1 cellular context compared by ENCODE assay signal in the genomic region with DNA sequence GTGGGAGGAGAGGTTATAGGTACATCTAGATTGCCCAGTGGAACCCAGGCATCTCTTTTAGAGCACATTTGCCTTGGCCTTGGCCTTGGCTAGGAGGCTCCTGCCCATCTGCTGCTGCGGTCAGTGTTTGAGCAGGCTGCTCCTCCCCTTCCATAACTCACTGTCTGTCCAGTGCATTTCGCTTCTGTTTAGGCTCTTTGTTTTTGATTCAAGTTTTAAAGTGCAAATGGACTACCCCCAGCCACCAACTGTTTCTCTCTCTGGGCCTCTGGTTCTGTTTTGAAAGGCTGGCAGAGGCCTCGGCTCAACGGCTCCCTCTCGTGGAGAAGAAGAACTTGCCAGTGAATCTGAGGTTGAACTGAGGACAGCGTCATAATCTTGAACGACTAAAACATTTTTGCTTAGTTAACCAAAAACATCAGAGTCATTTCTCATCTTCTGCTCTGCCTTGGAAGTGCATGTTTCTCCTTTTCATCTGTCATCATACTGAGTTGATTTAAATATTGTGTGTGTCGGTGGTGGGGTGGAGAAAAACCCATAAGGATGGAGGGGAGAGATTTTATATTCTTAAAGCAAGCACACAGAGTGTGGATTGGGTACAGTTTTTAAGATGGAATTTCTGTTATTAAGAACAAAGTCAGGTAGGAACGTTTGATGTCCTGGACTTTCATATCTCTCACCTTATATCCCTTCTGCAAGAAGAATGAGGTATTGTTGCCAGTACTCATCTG.
TF ChIP-seq lines count a peak whose summit lies in the region.

No MANE protein-coding gene starts in this region.

TF ChIP-seq in K562, 482 proteins besides CTCF, POLR2A, EP300 and RAD21 (continued from another document):
- TF ChIP-seq, protein P1, sequence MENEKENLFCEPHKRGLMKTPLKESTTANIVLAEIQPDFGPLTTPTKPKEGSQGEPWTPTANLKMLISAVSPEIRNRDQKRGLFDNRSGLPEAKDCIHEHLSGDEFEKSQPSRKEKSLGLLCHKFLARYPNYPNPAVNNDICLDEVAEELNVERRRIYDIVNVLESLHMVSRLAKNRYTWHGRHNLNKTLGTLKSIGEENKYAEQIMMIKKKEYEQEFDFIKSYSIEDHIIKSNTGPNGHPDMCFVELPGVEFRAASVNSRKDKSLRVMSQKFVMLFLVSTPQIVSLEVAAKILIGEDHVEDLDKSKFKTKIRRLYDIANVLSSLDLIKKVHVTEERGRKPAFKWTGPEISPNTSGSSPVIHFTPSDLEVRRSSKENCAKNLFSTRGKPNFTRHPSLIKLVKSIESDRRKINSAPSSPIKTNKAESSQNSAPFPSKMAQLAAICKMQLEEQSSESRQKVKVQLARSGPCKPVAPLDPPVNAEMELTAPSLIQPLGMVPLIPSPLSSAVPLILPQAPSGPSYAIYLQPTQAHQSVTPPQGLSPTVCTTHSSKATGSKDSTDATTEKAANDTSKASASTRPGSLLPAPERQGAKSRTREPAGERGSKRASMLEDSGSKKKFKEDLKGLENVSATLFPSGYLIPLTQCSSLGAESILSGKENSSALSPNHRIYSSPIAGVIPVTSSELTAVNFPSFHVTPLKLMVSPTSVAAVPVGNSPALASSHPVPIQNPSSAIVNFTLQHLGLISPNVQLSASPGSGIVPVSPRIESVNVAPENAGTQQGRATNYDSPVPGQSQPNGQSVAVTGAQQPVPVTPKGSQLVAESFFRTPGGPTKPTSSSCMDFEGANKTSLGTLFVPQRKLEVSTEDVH (IDR thresholded peaks at IDR 0.05; ENCODE audit: low read depth, partially characterized antibody), result no peak
- TF ChIP-seq MEIS2 (IDR thresholded peaks at IDR 0.05; ENCODE audit: partially characterized antibody) (peak; percentile 29), ESRRB (CRISPR knock-in tag; IDR thresholded peaks at IDR 0.05; ENCODE audit: borderline replicate concordance) (no peak), DPF2 (IDR thresholded peaks at IDR 0.05) (0 out of 2 replicates have a peak, but pooled peaks have one; percentile 12), MED1 (CRISPR knock-in tag; IDR thresholded peaks at IDR 0.05; ENCODE audit: borderline replicate concordance) (no peak), HNRNPUL1 (IDR thresholded peaks at IDR 0.05; ENCODE audit: low read length) (no peak), TCF3 (CRISPR knock-in tag; IDR thresholded peaks at IDR 0.05) (no peak), ZC3H11A (IDR thresholded peaks at IDR 0.05; ENCODE audit: low read depth, low read length) (no peak), C11orf30 (IDR thresholded peaks at IDR 0.05; ENCODE audit: low read depth) (peak; percentile 70), ZNF408 (CRISPR knock-in tag; IDR thresholded peaks at IDR 0.05; ENCODE audit: low read depth) (no peak), SRSF9 (IDR thresholded peaks at IDR 0.05; ENCODE audit: borderline replicate concordance, low read depth, low read length) (no peak), KLF13 (tag; IDR thresholded peaks at IDR 0.05; ENCODE audit: borderline replicate concordance, low read depth) (no peak), CREM (IDR thresholded peaks at IDR 0.05; ENCODE audit: low read depth) (peak; percentile 46; the same call in 1 of the 2 replicates), STAG1 (CRISPR knock-in tag; IDR thresholded peaks at IDR 0.05; ENCODE audit: borderline replicate concordance) (peak; percentile 92), ATF1 (CRISPR knock-in tag; IDR thresholded peaks at IDR 0.05) (no peak), ATF1 (tag; IDR thresholded peaks at IDR 0.05) (peak; percentile 41; the same call in 1 of the 2 replicates), SMARCE1 (IDR thresholded peaks at IDR 0.05) (no peak), RCOR1 (IDR thresholded peaks at IDR 0.05; ENCODE audit: borderline replicate concordance in 1 of 2, low read depth in 2 of 2, low read length in 2 of 2) (0 out of 4 replicates have a peak, but pooled peaks of 1 of the 2 experiments have one; percentile 29), SMC3 (conservative IDR thresholded peaks at IDR 0.05; ENCODE audit: insufficient read depth, low read depth, low read length) (peak; percentile 90), XRCC5 (IDR thresholded peaks at IDR 0.05; ENCODE audit: low read depth, low read length) (no peak), TGIF2 (CRISPR knock-in tag; IDR thresholded peaks at IDR 0.05) (no peak), DIDO1 (tag; IDR thresholded peaks at IDR 0.05; ENCODE audit: low read depth) (no peak)
- TF ChIP-seq, protein P2, sequence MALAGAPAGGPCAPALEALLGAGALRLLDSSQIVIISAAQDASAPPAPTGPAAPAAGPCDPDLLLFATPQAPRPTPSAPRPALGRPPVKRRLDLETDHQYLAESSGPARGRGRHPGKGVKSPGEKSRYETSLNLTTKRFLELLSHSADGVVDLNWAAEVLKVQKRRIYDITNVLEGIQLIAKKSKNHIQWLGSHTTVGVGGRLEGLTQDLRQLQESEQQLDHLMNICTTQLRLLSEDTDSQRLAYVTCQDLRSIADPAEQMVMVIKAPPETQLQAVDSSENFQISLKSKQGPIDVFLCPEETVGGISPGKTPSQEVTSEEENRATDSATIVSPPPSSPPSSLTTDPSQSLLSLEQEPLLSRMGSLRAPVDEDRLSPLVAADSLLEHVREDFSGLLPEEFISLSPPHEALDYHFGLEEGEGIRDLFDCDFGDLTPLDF (CRISPR knock-in tag; IDR thresholded peaks at IDR 0.05), result no peak
- TF ChIP-seq, protein P3, sequence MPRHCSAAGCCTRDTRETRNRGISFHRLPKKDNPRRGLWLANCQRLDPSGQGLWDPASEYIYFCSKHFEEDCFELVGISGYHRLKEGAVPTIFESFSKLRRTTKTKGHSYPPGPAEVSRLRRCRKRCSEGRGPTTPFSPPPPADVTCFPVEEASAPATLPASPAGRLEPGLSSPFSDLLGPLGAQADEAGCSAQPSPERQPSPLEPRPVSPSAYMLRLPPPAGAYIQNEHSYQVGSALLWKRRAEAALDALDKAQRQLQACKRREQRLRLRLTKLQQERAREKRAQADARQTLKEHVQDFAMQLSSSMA (CRISPR knock-in tag; IDR thresholded peaks at IDR 0.05), result no peak
- TF ChIP-seq, protein P4, sequence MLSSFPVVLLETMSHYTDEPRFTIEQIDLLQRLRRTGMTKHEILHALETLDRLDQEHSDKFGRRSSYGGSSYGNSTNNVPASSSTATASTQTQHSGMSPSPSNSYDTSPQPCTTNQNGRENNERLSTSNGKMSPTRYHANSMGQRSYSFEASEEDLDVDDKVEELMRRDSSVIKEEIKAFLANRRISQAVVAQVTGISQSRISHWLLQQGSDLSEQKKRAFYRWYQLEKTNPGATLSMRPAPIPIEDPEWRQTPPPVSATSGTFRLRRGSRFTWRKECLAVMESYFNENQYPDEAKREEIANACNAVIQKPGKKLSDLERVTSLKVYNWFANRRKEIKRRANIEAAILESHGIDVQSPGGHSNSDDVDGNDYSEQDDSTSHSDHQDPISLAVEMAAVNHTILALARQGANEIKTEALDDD (IDR thresholded peaks at IDR 0.05), result peak; percentile 43; the same call in 1 of the 2 replicates
- TF ChIP-seq, protein P5, sequence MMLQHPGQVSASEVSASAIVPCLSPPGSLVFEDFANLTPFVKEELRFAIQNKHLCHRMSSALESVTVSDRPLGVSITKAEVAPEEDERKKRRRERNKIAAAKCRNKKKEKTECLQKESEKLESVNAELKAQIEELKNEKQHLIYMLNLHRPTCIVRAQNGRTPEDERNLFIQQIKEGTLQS (IDR thresholded peaks at IDR 0.05), result no peak
- TF ChIP-seq, protein P5 (CRISPR knock-in tag; conservative IDR thresholded peaks at IDR 0.05), result 0 out of 2 replicates have a peak, but pooled peaks have one; percentile 33
- TF ChIP-seq, protein P6, sequence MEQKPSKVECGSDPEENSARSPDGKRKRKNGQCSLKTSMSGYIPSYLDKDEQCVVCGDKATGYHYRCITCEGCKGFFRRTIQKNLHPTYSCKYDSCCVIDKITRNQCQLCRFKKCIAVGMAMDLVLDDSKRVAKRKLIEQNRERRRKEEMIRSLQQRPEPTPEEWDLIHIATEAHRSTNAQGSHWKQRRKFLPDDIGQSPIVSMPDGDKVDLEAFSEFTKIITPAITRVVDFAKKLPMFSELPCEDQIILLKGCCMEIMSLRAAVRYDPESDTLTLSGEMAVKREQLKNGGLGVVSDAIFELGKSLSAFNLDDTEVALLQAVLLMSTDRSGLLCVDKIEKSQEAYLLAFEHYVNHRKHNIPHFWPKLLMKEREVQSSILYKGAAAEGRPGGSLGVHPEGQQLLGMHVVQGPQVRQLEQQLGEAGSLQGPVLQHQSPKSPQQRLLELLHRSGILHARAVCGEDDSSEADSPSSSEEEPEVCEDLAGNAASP (IDR thresholded peaks at IDR 0.05), result peak; percentile 78
- TF ChIP-seq, protein P7, sequence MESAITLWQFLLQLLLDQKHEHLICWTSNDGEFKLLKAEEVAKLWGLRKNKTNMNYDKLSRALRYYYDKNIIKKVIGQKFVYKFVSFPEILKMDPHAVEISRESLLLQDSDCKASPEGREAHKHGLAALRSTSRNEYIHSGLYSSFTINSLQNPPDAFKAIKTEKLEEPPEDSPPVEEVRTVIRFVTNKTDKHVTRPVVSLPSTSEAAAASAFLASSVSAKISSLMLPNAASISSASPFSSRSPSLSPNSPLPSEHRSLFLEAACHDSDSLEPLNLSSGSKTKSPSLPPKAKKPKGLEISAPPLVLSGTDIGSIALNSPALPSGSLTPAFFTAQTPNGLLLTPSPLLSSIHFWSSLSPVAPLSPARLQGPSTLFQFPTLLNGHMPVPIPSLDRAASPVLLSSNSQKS (CRISPR knock-in tag; IDR thresholded peaks at IDR 0.05), result no peak
- TF ChIP-seq, protein P8, sequence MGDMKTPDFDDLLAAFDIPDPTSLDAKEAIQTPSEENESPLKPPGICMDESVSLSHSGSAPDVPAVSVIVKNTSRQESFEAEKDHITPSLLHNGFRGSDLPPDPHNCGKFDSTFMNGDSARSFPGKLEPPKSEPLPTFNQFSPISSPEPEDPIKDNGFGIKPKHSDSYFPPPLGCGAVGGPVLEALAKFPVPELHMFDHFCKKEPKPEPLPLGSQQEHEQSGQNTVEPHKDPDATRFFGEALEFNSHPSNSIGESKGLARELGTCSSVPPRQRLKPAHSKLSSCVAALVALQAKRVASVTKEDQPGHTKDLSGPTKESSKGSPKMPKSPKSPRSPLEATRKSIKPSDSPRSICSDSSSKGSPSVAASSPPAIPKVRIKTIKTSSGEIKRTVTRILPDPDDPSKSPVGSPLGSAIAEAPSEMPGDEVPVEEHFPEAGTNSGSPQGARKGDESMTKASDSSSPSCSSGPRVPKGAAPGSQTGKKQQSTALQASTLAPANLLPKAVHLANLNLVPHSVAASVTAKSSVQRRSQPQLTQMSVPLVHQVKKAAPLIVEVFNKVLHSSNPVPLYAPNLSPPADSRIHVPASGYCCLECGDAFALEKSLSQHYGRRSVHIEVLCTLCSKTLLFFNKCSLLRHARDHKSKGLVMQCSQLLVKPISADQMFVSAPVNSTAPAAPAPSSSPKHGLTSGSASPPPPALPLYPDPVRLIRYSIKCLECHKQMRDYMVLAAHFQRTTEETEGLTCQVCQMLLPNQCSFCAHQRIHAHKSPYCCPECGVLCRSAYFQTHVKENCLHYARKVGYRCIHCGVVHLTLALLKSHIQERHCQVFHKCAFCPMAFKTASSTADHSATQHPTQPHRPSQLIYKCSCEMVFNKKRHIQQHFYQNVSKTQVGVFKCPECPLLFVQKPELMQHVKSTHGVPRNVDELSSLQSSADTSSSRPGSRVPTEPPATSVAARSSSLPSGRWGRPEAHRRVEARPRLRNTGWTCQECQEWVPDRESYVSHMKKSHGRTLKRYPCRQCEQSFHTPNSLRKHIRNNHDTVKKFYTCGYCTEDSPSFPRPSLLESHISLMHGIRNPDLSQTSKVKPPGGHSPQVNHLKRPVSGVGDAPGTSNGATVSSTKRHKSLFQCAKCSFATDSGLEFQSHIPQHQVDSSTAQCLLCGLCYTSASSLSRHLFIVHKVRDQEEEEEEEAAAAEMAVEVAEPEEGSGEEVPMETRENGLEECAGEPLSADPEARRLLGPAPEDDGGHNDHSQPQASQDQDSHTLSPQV (IDR thresholded peaks at IDR 0.05), result peak; percentile 32; the same call in 1 of the 2 replicates
- TF ChIP-seq, protein P9, sequence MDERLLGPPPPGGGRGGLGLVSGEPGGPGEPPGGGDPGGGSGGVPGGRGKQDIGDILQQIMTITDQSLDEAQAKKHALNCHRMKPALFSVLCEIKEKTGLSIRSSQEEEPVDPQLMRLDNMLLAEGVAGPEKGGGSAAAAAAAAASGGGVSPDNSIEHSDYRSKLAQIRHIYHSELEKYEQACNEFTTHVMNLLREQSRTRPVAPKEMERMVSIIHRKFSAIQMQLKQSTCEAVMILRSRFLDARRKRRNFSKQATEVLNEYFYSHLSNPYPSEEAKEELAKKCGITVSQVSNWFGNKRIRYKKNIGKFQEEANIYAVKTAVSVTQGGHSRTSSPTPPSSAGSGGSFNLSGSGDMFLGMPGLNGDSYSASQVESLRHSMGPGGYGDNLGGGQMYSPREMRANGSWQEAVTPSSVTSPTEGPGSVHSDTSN (CRISPR knock-in tag; IDR thresholded peaks at IDR 0.05; ENCODE audit: low read depth), result no peak
- TF ChIP-seq, protein P9 (tag; conservative IDR thresholded peaks at IDR 0.05; ENCODE audit: low read depth), result peak; percentile 71; the same call in 1 of the 2 replicates
TF ChIP-seq in K562: peak in this region for 25.
